Comparison of ENCODE assay signal across 24 cellular contexts in the genomic region with DNA sequence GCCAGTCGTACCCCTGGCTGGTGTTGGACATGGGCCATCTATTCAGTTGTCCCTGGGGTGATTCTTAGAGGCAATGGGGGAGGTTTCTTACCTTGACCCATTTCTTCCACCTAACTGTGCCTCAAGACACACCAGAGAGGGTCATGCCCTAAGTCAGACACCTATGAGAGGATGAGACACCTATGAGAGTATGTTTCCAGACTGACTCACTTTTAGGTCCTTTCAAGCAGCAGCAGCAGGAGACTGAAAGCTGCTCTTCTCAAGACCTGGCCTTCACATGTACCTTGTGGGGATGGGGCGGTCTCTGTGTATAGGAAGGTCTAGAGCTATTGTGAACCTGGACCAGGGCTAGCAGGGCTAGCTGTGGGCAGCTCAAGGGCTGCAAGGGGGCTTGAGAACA.
"Had no signal": no experiment of that assay in that cellular context is flagged by ENCODE, and none has a peak within 500 bp of the region (broad histone marks: within the 10 kb centered on the region; RNA-seq: fewer than 3 reads in every experiment).

No MANE protein-coding gene starts in this region.

- H3K27ac Mint-ChIP-seq: effector memory CD8-positive, alpha-beta T cell; naive thymus-derived CD4-positive, alpha-beta T cell; type B pancreatic cell had no signal

- H3K9me3 Mint-ChIP-seq: effector memory CD8-positive, alpha-beta T cell; type B pancreatic cell had no signal

- DNase-seq: cortex of kidney; effector memory CD8-positive, alpha-beta T cell; erythroblast; esophagus squamous epithelium; foreskin melanocyte; glutamatergic neuron; heart right ventricle; hippocampal formation; left cardiac atrium; left lung; mesendoderm; midbrain; naive thymus-derived CD4-positive, alpha-beta T cell; occipital lobe; pancreas; retina; right lobe of liver; small intestine; stimulated activated CD4-positive, alpha-beta T cell treated with anti-CD3 and anti-CD28 coated beads, Interleukin-15, amount 100 ng/mL, for 24 hours; stimulated activated CD4-positive, alpha-beta T cell treated with anti-CD3 and anti-CD28 coated beads, Interleukin-2, amount 100 ng/mL, for 48 hours; stimulated activated naive CD4-positive, alpha-beta T cell; testis; tibial artery had no signal

- H3K4me3 Mint-ChIP-seq: effector memory CD8-positive, alpha-beta T cell; naive thymus-derived CD4-positive, alpha-beta T cell; type B pancreatic cell had no signal

- H3K27me3 ChIP-seq: esophagus squamous epithelium, pancreas, right lobe of liver, testis, tibial artery had no signal

- H3K27ac ChIP-seq: esophagus squamous epithelium, heart right ventricle, left lung, pancreas, right lobe of liver, testis, tibial artery had no signal

- H3K36me3 ChIP-seq: esophagus squamous epithelium, heart right ventricle, left lung, pancreas, right lobe of liver, tibial artery had no signal

- H3K36me3 Mint-ChIP-seq: naive thymus-derived CD4-positive, alpha-beta T cell; type B pancreatic cell had no signal

- ATAC-seq: effector memory CD8-positive, alpha-beta T cell; heart right ventricle; left cardiac atrium; left lung; naive thymus-derived CD4-positive, alpha-beta T cell; pancreas; right lobe of liver had no signal

- H3K4me1 ChIP-seq: esophagus squamous epithelium, heart right ventricle, left lung, pancreas, right lobe of liver, testis, tibial artery had no signal

- H3K9me3 ChIP-seq: esophagus squamous epithelium, left lung, pancreas, right lobe of liver, testis, tibial artery had no signal

- H3K4me3 ChIP-seq: esophagus squamous epithelium, heart right ventricle, left lung, pancreas, right lobe of liver, testis, tibial artery had no signal
